In genomic region chr5:860506-861150, GRCh38 we compare ENCODE assay signal across 1 cellular context.
TF ChIP-seq lines count a peak whose summit lies in the region.

No MANE protein-coding gene starts in this region.

TF ChIP-seq in SK-N-SH, 30 proteins besides CTCF, POLR2A, EP300 and RAD21 (continued from another document):
- no peak for TF ChIP-seq REST (IDR thresholded peaks at IDR 0.05; ENCODE audit: low read depth, low read length)
- TF ChIP-seq, protein P1, sequence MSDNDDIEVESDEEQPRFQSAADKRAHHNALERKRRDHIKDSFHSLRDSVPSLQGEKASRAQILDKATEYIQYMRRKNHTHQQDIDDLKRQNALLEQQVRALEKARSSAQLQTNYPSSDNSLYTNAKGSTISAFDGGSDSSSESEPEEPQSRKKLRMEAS (IDR thresholded peaks at IDR 0.05; ENCODE audit: low read depth), result no peak
- TF ChIP-seq, protein P2, sequence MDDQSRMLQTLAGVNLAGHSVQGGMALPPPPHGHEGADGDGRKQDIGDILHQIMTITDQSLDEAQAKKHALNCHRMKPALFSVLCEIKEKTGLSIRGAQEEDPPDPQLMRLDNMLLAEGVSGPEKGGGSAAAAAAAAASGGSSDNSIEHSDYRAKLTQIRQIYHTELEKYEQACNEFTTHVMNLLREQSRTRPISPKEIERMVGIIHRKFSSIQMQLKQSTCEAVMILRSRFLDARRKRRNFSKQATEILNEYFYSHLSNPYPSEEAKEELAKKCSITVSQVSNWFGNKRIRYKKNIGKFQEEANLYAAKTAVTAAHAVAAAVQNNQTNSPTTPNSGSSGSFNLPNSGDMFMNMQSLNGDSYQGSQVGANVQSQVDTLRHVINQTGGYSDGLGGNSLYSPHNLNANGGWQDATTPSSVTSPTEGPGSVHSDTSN (IDR thresholded peaks at IDR 0.05), result no peak
- TF ChIP-seq RFX5 (IDR thresholded peaks at IDR 0.05; ENCODE audit: low read length), result no peak
